In genomic region chr1:40802078-40803075, GRCh38 we compare ENCODE assay signal across 8 cellular contexts.
DNase-seq lines count a peak whose midpoint lies in the region; ATAC-seq and TF ChIP-seq lines count a peak whose summit lies in the region.

No MANE protein-coding gene starts in this region.

- peak overlapping the region; percentile 35 for H3K27ac ChIP-seq in layer of hippocampus (ENCODE audit: low read depth, low read length)

- H3K4me3 Mint-ChIP-seq in central memory CD8-positive, alpha-beta T cell = peak overlapping the region; percentile 72

- peaks cover 26% of the 10 kb centered on the region for H3K4me1 Mint-ChIP-seq in central memory CD8-positive, alpha-beta T cell

- no peaks in the 10 kb centered on the region for H3K27me3 ChIP-seq in layer of hippocampus (ENCODE audit: control insufficient read depth, insufficient read depth, low read length)

- no peaks in the 10 kb centered on the region for H3K27me3 Mint-ChIP-seq in central memory CD8-positive, alpha-beta T cell

- ATAC-seq in GM19463 (IDR thresholded peaks at IDR 0.05; ENCODE audit: unreplicated experiment) (peak; percentile 62), GM21515 (IDR thresholded peaks at IDR 0.05; ENCODE audit: unreplicated experiment) (no peak)
- ATAC-seq in central memory CD8-positive, alpha-beta T cell (replicated peaks; ENCODE audit: extremely low read depth, poor library complexity, severe bottlenecking) = peak; percentile 83

- peak; percentile 35 for DNase-seq in AG09319 (ENCODE audit: extremely low read depth, low read depth)
- DNase-seq in MV-4-11 (lab: John Stamatoyannopoulos, UW) = peak; percentile 74
- DNase-seq in activated CD4-positive, CD25-positive, alpha-beta regulatory T cell (lab: John Stamatoyannopoulos, UW) = peak; percentile 59 to 78 (median 70)
- peak; percentile 62 to 77 for DNase-seq in central memory CD8-positive, alpha-beta T cell (ENCODE audit: low spot score in 2 of 2)
- peak; percentile 60 to 77 (median 64) for DNase-seq in stimulated activated CD4-positive, alpha-beta T cell treated with anti-CD3 and anti-CD28 coated beads, Interleukin-1b, Interleukin-23, amount 100 ng/mL, for 24 hours (ENCODE audit: low read depth in 4 of 4, low spot score in 1 of 4)

- no peaks in the 10 kb centered on the region for H3K9me3 Mint-ChIP-seq in central memory CD8-positive, alpha-beta T cell

- H3K36me3 Mint-ChIP-seq in central memory CD8-positive, alpha-beta T cell (ENCODE audit: insufficient read depth) = peaks cover 3% of the 10 kb centered on the region

- H3K27ac Mint-ChIP-seq in central memory CD8-positive, alpha-beta T cell (ENCODE audit: low read depth) = peak overlapping the region; percentile 69

- TF ChIP-seq CTCF in AG09319 (IDR thresholded peaks at IDR 0.05; ENCODE audit: low read depth, low read length) = no peak
